ENCODE assay signal across 10 cellular contexts in genomic region chr13:51923983-51924539, GRCh38.
A peak's percentile ranks its signal among the peaks of the same experiment; 100 is the strongest.
DNase-seq lines count a peak whose midpoint lies in the region; ATAC-seq and TF ChIP-seq lines count a peak whose summit lies in the region.
"Had no signal": no experiment of that assay in that cellular context is flagged by ENCODE, and none has a peak within 500 bp of the region (broad histone marks: within the 10 kb centered on the region; RNA-seq: fewer than 3 reads in every experiment).

No MANE protein-coding gene starts in this region.

- in situ Hi-C loops in SK-MEL-5 (cut with HindIII; ENCODE audit: low pct_unique_long_range_greater_than_20kb, low sequenced_read_pairs), result no loop called here

- H3K4me1 ChIP-seq in foreskin keratinocyte, result no peaks in the 10 kb centered on the region
- H3K4me1 ChIP-seq: SJCRH30 had no signal

- H3K27me3 ChIP-seq in foreskin keratinocyte, result no peaks in the 10 kb centered on the region
- H3K27me3 ChIP-seq: SJCRH30 had no signal

- DNase-seq in AG09319 (ENCODE audit: extremely low read depth, low read depth) (no peak), SK-MEL-5 (ENCODE audit: low read depth, low spot score) (peak; percentile 16), foreskin keratinocyte (no peak), GDM1 (lab: John Stamatoyannopoulos, UW) (no peak)
- DNase-seq: stimulated activated CD4-positive, alpha-beta T cell treated with anti-CD3 and anti-CD28 coated beads, Interleukin-1b, Interleukin-23, amount 100 ng/mL, for 48 hours had no signal

- no peak overlapping the region for H3K27ac ChIP-seq in foreskin keratinocyte
- H3K27ac ChIP-seq: SJCRH30 had no signal

- TF ChIP-seq CTCF in AG09319 (IDR thresholded peaks at IDR 0.05; ENCODE audit: low read depth, low read length) (peak; percentile 17), foreskin keratinocyte (conservative IDR thresholded peaks at IDR 0.05) (peak; percentile 42)

- ATAC-seq in GM21526 (IDR thresholded peaks at IDR 0.05; ENCODE audit: low FRiP score, unreplicated experiment), result peak; percentile 51
- peak; percentile 70 for ATAC-seq in foreskin keratinocyte
- ATAC-seq in HG02623 (IDR thresholded peaks at IDR 0.05; ENCODE audit: unreplicated experiment), result no peak
- no peak for ATAC-seq in GM21390 (IDR thresholded peaks at IDR 0.05; ENCODE audit: unreplicated experiment)
- ATAC-seq in HG03378 (IDR thresholded peaks at IDR 0.05; ENCODE audit: unreplicated experiment), result no peak

Comparison
In these comparisons a context has a peak if more than half of its experiments do, and no peak if none do; other contexts are left out.
1. ATAC-seq: peak in GM21526 (single experiment) and foreskin keratinocyte (single experiment); none in HG02623 (single experiment), GM21390 (single experiment) and HG03378 (single experiment).